In the genomic region with DNA sequence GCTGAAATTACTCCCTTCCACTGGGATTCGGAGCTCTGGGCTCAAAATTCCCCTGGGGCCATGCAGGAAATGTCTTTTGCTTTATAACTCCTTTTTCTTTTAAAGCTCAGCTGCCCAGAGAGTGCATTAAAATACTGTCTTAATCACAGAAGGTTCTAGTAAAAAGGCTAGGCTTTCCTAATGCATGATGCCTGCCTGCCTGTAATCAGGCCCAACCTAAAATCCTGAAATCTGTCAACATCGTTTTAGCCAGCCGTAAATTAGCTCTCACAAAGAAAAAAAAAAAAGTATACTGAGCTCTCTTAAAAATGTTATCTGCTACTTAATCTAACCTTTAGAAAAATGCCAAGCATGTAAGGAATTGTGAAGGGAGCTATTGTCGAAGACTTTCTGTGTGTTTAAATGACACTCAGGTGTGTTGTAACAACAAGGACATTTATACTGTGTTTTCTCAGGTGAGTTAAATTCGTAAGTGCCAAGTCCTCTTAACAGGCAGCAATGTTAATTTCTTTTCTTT, we compare ENCODE assay signal across 15 cellular contexts. TPM values are rescaled to one million over a fixed set of nuclear protein-coding genes. Genes with fewer than 3 reads are reported as not detected.
DNase-seq lines count a peak whose midpoint lies in the region; ATAC-seq and TF ChIP-seq lines count a peak whose summit lies in the region.
"Had no signal": no experiment of that assay in that cellular context is flagged by ENCODE, and none has a peak within 500 bp of the region (broad histone marks: within the 10 kb centered on the region; RNA-seq: fewer than 3 reads in every experiment).

No MANE protein-coding gene starts in this region.

- H3K36me3 Mint-ChIP-seq in endodermal cell (ENCODE audit: low read depth): peaks cover 21% of the 10 kb centered on the region
- H3K36me3 Mint-ChIP-seq: CD14-positive monocyte, natural killer cell had no signal

- CTCF ChIA-PET in AG04449 (lab: Yijun Ruan, JAX): interaction anchor here (1.1 to 2.8 kb wide), 7 partner anchors 10 to 432 kb away, joined by 3 to 23 read pairs (median 7); no protein-coding TSS in a partner anchor

- peak overlapping the region; percentile 24 for H3K4me3 ChIP-seq in AG04449 (ENCODE audit: low read depth, low read length)
- 0 out of 2 replicates have a peak overlapping the region, but pooled peaks have one; percentile 8 for H3K4me3 ChIP-seq in HUES64 (ENCODE audit: low read length)
- H3K4me3 ChIP-seq in endodermal cell (ENCODE audit: low read length): peak overlapping the region; percentile 68
- no peak overlapping the region for H3K4me3 ChIP-seq in neuronal stem cell (ENCODE audit: low read length in 2 of 2)
- H3K4me3 ChIP-seq: GM12878 had no signal

- H2AFZ ChIP-seq in neuronal stem cell (ENCODE audit: low read length): peak overlapping the region; percentile 57

- H4K8ac ChIP-seq in neuronal stem cell (ENCODE audit: low read depth, low read length): no peak overlapping the region

- H3K14ac ChIP-seq in neuronal stem cell (ENCODE audit: low read length): no peak overlapping the region

- no peak overlapping the region for H2BK120ac ChIP-seq in neuronal stem cell (ENCODE audit: low read depth, low read length)

- H3K36me3 ChIP-seq in HUES64 (ENCODE audit: insufficient read depth, low read length): no peaks in the 10 kb centered on the region
- peaks cover 17% of the 10 kb centered on the region for H3K36me3 ChIP-seq in endodermal cell (ENCODE audit: control insufficient read depth, insufficient read depth, low read length)
- H3K36me3 ChIP-seq in neuronal stem cell (replicated peaks in 1 of 2; ENCODE audit: control insufficient read depth in 2 of 2, insufficient read depth in 2 of 2, low read length in 2 of 2): no peaks in the 10 kb centered on the region

- H3K9me3 Mint-ChIP-seq in endodermal cell: no peaks in the 10 kb centered on the region
- H3K9me3 Mint-ChIP-seq: central memory CD8-positive, alpha-beta T cell; natural killer cell had no signal

- POLR2A ChIA-PET in AG04449 (lab: Yijun Ruan, JAX): interaction anchor here (1.0 to 1.6 kb wide), 3 partner anchors 26 to 119 kb away, joined by 4 to 8 read pairs (median 6); partner anchors contain the start of gene RARB

- H3K27ac ChIP-seq in HUES64 (ENCODE audit: low read depth, low read length) (peak overlapping the region; percentile 85), endodermal cell (ENCODE audit: low read depth, low read length) (peak overlapping the region; percentile 55), neuronal stem cell (replicated peaks; ENCODE audit: low read length) (no peak overlapping the region)

- DNase-seq in AG04449 (ENCODE audit: low read depth, low spot score) (no peak), endodermal cell (no peak), neuronal stem cell (ENCODE audit: low spot score) (no peak), anterior cingulate cortex (lab: John Stamatoyannopoulos, UW) (no peak), T-helper 9 cell (no peak)
- DNase-seq: KBM-7, natural killer cell, NCI-H510A treated with DMSO at 0.1 percent for 48 hours had no signal

- no peak overlapping the region for H2BK15ac ChIP-seq in neuronal stem cell (ENCODE audit: low read length)

- H4K91ac ChIP-seq in neuronal stem cell (ENCODE audit: low read depth, low read length, poor library complexity): no peak overlapping the region

- H2AK5ac ChIP-seq in neuronal stem cell (ENCODE audit: low read depth, low read length): no peak overlapping the region

- no peak overlapping the region for H3K23ac ChIP-seq in neuronal stem cell (ENCODE audit: low read depth, low read length, poor library complexity)

- no peak overlapping the region for H2BK5ac ChIP-seq in neuronal stem cell (ENCODE audit: low read length)

- H3K18ac ChIP-seq in neuronal stem cell (ENCODE audit: low read length): no peak overlapping the region

- H3K9me3 ChIP-seq in HUES64 (ENCODE audit: insufficient read depth, low read depth, low read length) (no peaks in the 10 kb centered on the region), endodermal cell (ENCODE audit: control insufficient read depth, low read length) (peaks cover 11% of the 10 kb centered on the region), neuronal stem cell (replicated peaks in 1 of 2; ENCODE audit: control insufficient read depth in 2 of 2, insufficient read depth in 1 of 2, low read depth in 1 of 2, low read length in 2 of 2) (peaks cover 0 to 3% of the 10 kb centered on the region in 2 donors)

- peaks cover 62% of the 10 kb centered on the region for H3K4me1 Mint-ChIP-seq in endodermal cell
- H3K4me1 Mint-ChIP-seq: CD14-positive monocyte; central memory CD8-positive, alpha-beta T cell had no signal

- peak overlapping the region; percentile 21 for H3K4me3 Mint-ChIP-seq in endodermal cell
- H3K4me3 Mint-ChIP-seq: CD14-positive monocyte; central memory CD8-positive, alpha-beta T cell; natural killer cell had no signal

- TF ChIP-seq CTCF in AG04449 (IDR thresholded peaks at IDR 0.05; ENCODE audit: insufficient read depth, low read length, missing control alignments): no peak
- no peak for TF ChIP-seq CTCF in endodermal cell (conservative IDR thresholded peaks at IDR 0.05)

- ATAC-seq in HG03457 (IDR thresholded peaks at IDR 0.05; ENCODE audit: unreplicated experiment) (no peak), GM19395 (IDR thresholded peaks at IDR 0.05; ENCODE audit: unreplicated experiment) (no peak)
- ATAC-seq: GM12878, natural killer cell had no signal

- H3K79me1 ChIP-seq in neuronal stem cell (ENCODE audit: low read depth, low read length): no peaks in the 10 kb centered on the region

- 43% methylated on average over 5 of the region's 5 CpGs for WGBS in HUES64
- 29 to 32% methylated on average over 3 to 5 of the region's 5 CpGs for WGBS in endodermal cell (ENCODE audit: insufficient coverage in 1 of 2, insufficient read length in 1 of 2), 2 experiments
- no CpG with 5 or more reads among the region's 5 CpGs for WGBS in neuronal stem cell (ENCODE audit: extremely low coverage in 2 of 2, insufficient read length in 2 of 2, insufficient replicate concordance in 1 of 2), 2 donors

- peak overlapping the region; percentile 92 for H3K27ac Mint-ChIP-seq in endodermal cell
- H3K27ac Mint-ChIP-seq: natural killer cell had no signal

- peak overlapping the region; percentile 62 for H3K9ac ChIP-seq in HUES64 (ENCODE audit: low read depth, low read length)
- H3K9ac ChIP-seq in endodermal cell (ENCODE audit: extremely low read depth, low read length, poor library complexity, severe bottlenecking): peak overlapping the region; percentile 63
- no peak overlapping the region for H3K9ac ChIP-seq in neuronal stem cell (ENCODE audit: low read depth, low read length, poor library complexity)

- no peak overlapping the region for H2BK12ac ChIP-seq in neuronal stem cell (ENCODE audit: low read length)

- H3K27me3 ChIP-seq in HUES64 (ENCODE audit: insufficient read depth, low read length) (no peaks in the 10 kb centered on the region), endodermal cell (ENCODE audit: control insufficient read depth, insufficient read depth, low read length, poor library complexity, severe bottlenecking) (no peaks in the 10 kb centered on the region), neuronal stem cell (ENCODE audit: control insufficient read depth in 3 of 3, insufficient read depth in 3 of 3, low read depth in 1 of 3, low read length in 3 of 3) (no peaks in the 10 kb centered on the region)

- no peak overlapping the region for H3K4me2 ChIP-seq in neuronal stem cell (ENCODE audit: insufficient read depth, low read length, poor library complexity, severe bottlenecking)

- no peaks in the 10 kb centered on the region for H3K27me3 Mint-ChIP-seq in endodermal cell (ENCODE audit: insufficient read depth)
- H3K27me3 Mint-ChIP-seq: central memory CD8-positive, alpha-beta T cell had no signal

- H3K4me1 ChIP-seq in HUES64 (ENCODE audit: insufficient read depth, low read length): peaks cover 39% of the 10 kb centered on the region
- peaks cover 40% of the 10 kb centered on the region for H3K4me1 ChIP-seq in endodermal cell (ENCODE audit: control insufficient read depth, insufficient read depth, low read length)
- peaks cover 15 to 32% of the 10 kb centered on the region in 2 donors for H3K4me1 ChIP-seq in neuronal stem cell (ENCODE audit: control insufficient read depth in 2 of 2, insufficient read depth in 1 of 2, low read depth in 1 of 2, low read length in 2 of 2)

- H3K4ac ChIP-seq in neuronal stem cell (ENCODE audit: low read length): no peak overlapping the region

RNA-seq across cellular contexts. Expression of gene RARB, which starts 26.4 kb away (rescaled TPM):
- 0.95 TPM for polyA plus RNA-seq in HUES64 (2013, experiment 1 of 2)
- polyA plus RNA-seq in HUES64 (2013, experiment 2 of 2): 1.8 TPM
- 10 to 100 TPM; 21.5 to 21.9 TPM for total RNA-seq in endodermal cell
- polyA plus RNA-seq in endodermal cell (2013, experiment 1 of 2): 10.8 TPM
- 8.2 TPM for polyA plus RNA-seq in endodermal cell (2013, experiment 2 of 2)
- polyA plus RNA-seq in neuronal stem cell (2013, experiment 1 of 2): 0.96 TPM
- polyA plus RNA-seq in neuronal stem cell (2013, experiment 2 of 2): 1.00 TPM
- total RNA-seq: GM12878; natural killer cell; T-helper 1 cell treated with Interleukin-12 subunit alpha and Interleukin-12 subunit beta and Interleukin-4 antibody, amounts not matched to agents 30 ng/mL and 1 ng/mL, for 36 hours had no signal
- polyA plus RNA-seq: CD14-positive monocyte had no signal

Comparison
In these comparisons a context has a peak if more than half of its experiments do, and no peak if none do; other contexts are left out.
1. H3K4me3 ChIP-seq: peak in AG04449 (single experiment), HUES64 (single experiment) and endodermal cell (single experiment); none in neuronal stem cell (0 of 2).